ENCODE assay signal across 10 cellular contexts in genomic region chr10:79502561-79503309, GRCh38. TPM values are rescaled to one million over a fixed set of nuclear protein-coding genes. Genes with fewer than 3 reads are reported as not detected.
A peak's percentile ranks its signal among the peaks of the same experiment; 100 is the strongest.
DNase-seq lines count a peak whose midpoint lies in the region; ATAC-seq and TF ChIP-seq lines count a peak whose summit lies in the region.
"Had no signal": no experiment of that assay in that cellular context is flagged by ENCODE, and none has a peak within 500 bp of the region (broad histone marks: within the 10 kb centered on the region; RNA-seq: fewer than 3 reads in every experiment).

No MANE protein-coding gene starts in this region.

- H3K36me3 ChIP-seq in DND-41 (ENCODE audit: insufficient read depth, low read length) (no peaks in the 10 kb centered on the region), Loucy (ENCODE audit: insufficient read depth, low read length) (no peaks in the 10 kb centered on the region), MG63 (no peaks in the 10 kb centered on the region)

- H3K27me3 ChIP-seq in DND-41 (ENCODE audit: insufficient read depth, low read length, poor library complexity): peaks cover 14% of the 10 kb centered on the region
- no peaks in the 10 kb centered on the region for H3K27me3 ChIP-seq in Loucy (ENCODE audit: insufficient read depth, low read length, poor library complexity, severe bottlenecking)
- H3K27me3 ChIP-seq in MG63: no peaks in the 10 kb centered on the region

- H3K4me2 ChIP-seq in DND-41 (ENCODE audit: insufficient read depth, low read length): no peak overlapping the region
- H3K4me2 ChIP-seq in Loucy (ENCODE audit: low read depth, low read length, poor library complexity, severe bottlenecking): no peak overlapping the region

- H3K27ac ChIP-seq in DND-41 (ENCODE audit: low read length): no peak overlapping the region

- H2AFZ ChIP-seq in DND-41 (ENCODE audit: low read depth, low read length) (no peak overlapping the region), Loucy (ENCODE audit: low read length) (peak overlapping the region; percentile 35; the same call in 1 of the 2 replicates)

- H3K79me2 ChIP-seq in DND-41 (ENCODE audit: insufficient read depth, low read length): no peaks in the 10 kb centered on the region
- no peaks in the 10 kb centered on the region for H3K79me2 ChIP-seq in Loucy (ENCODE audit: insufficient read depth, low read length)

- H3K9me3 ChIP-seq in DND-41 (ENCODE audit: insufficient read depth, low read length, severe bottlenecking) (no peaks in the 10 kb centered on the region), Loucy (ENCODE audit: insufficient read depth, low read depth, low read length) (no peaks in the 10 kb centered on the region), MG63 (no peaks in the 10 kb centered on the region)

- DNase-seq in DND-41 (no peak), epithelial cell of esophagus (ENCODE audit: low read depth) (peak; percentile 21), osteocyte (ENCODE audit: extremely low spot score, unreplicated experiment) (no peak), MG63 (no peak), NOMO-1 treated with DMSO at 0.1 percent for 48 hours (lab: John Stamatoyannopoulos, UW; ENCODE audit: unreplicated experiment) (no peak)
- no peak for DNase-seq in activated CD4-positive, alpha-beta T cell treated with anti-CD3 and anti-CD28 coated beads, Interleukin-2, amount 10 ng/mL, durations not matched to agents 7 days and 5 days
- no peak for DNase-seq in central memory CD4-positive, alpha-beta T cell
- DNase-seq: activated CD4-positive, alpha-beta memory T cell treated with anti-CD3 and anti-CD28 coated beads, Interleukin-2, amount 10 ng/mL, durations not matched to agents 7 days and 5 days; KG1 had no signal

- peaks cover 26% of the 10 kb centered on the region for H3K4me1 Mint-ChIP-seq in osteocyte (ENCODE audit: unreplicated experiment)
- H3K4me1 Mint-ChIP-seq in activated CD4-positive, alpha-beta T cell treated with anti-CD3 and anti-CD28 coated beads, Interleukin-2, amount 10 ng/mL, durations not matched to agents 7 days and 5 days: peaks cover 14% of the 10 kb centered on the region

- H3K9me3 Mint-ChIP-seq in osteocyte (ENCODE audit: unreplicated experiment): no peaks in the 10 kb centered on the region
- no peaks in the 10 kb centered on the region for H3K9me3 Mint-ChIP-seq in activated CD4-positive, alpha-beta T cell treated with anti-CD3 and anti-CD28 coated beads, Interleukin-2, amount 10 ng/mL, durations not matched to agents 7 days and 5 days
- H3K9me3 Mint-ChIP-seq: activated CD4-positive, alpha-beta memory T cell treated with anti-CD3 and anti-CD28 coated beads, Interleukin-2, amount 10 ng/mL, durations not matched to agents 7 days and 5 days had no signal

- 0 out of 3 replicates have a peak, but pooled peaks have one; percentile 45 for ATAC-seq in DND-41 (ENCODE audit: insufficient read depth, low read depth)

- H3F3A ChIP-seq in Loucy (ENCODE audit: low read depth): no peaks in the 10 kb centered on the region

- peaks cover 13% of the 10 kb centered on the region for H3K27me3 Mint-ChIP-seq in osteocyte (ENCODE audit: unreplicated experiment)
- H3K27me3 Mint-ChIP-seq in activated CD4-positive, alpha-beta T cell treated with anti-CD3 and anti-CD28 coated beads, Interleukin-2, amount 10 ng/mL, durations not matched to agents 7 days and 5 days: peaks cover 27% of the 10 kb centered on the region

- no peak overlapping the region for H3K27ac Mint-ChIP-seq in osteocyte (ENCODE audit: unreplicated experiment)
- H3K27ac Mint-ChIP-seq in activated CD4-positive, alpha-beta T cell treated with anti-CD3 and anti-CD28 coated beads, Interleukin-2, amount 10 ng/mL, durations not matched to agents 7 days and 5 days: no peak overlapping the region
- H3K27ac Mint-ChIP-seq: activated CD4-positive, alpha-beta memory T cell treated with anti-CD3 and anti-CD28 coated beads, Interleukin-2, amount 10 ng/mL, durations not matched to agents 7 days and 5 days had no signal

- H3K4me3 ChIP-seq in DND-41 (ENCODE audit: low read depth in 1 of 2, low read length in 2 of 2): no peak overlapping the region
- H3K4me3 ChIP-seq in Loucy (ENCODE audit: low read length, poor library complexity, severe bottlenecking): no peak overlapping the region
- H3K4me3 ChIP-seq in epithelial cell of esophagus (ENCODE audit: low read length): no peak overlapping the region
- H3K4me3 ChIP-seq in MG63: no peak overlapping the region

- no peaks in the 10 kb centered on the region for H3K36me3 Mint-ChIP-seq in osteocyte (ENCODE audit: unreplicated experiment)
- no peaks in the 10 kb centered on the region for H3K36me3 Mint-ChIP-seq in activated CD4-positive, alpha-beta T cell treated with anti-CD3 and anti-CD28 coated beads, Interleukin-2, amount 10 ng/mL, durations not matched to agents 7 days and 5 days (ENCODE audit: low read depth)

- H3K4me1 ChIP-seq in DND-41 (ENCODE audit: insufficient read depth, low read length) (no peaks in the 10 kb centered on the region), Loucy (ENCODE audit: insufficient read depth, low read length, poor library complexity, severe bottlenecking) (peaks cover 7% of the 10 kb centered on the region)

- H3K9ac ChIP-seq in DND-41 (ENCODE audit: low read depth, low read length) (no peak overlapping the region), Loucy (ENCODE audit: low read depth, low read length, poor library complexity, severe bottlenecking) (no peak overlapping the region)

- peak; percentile 28 for TF ChIP-seq CTCF in DND-41 (IDR thresholded peaks at IDR 0.05; ENCODE audit: borderline replicate concordance, extremely low read depth, low read length, poor library complexity, severe bottlenecking)
- TF ChIP-seq CTCF in Loucy (conservative IDR thresholded peaks at IDR 0.05; ENCODE audit: low read length): peak; percentile 52; the same call in 1 of the 2 replicates
- TF ChIP-seq CTCF in epithelial cell of esophagus (IDR thresholded peaks at IDR 0.05; ENCODE audit: insufficient read depth, low read depth, low read length, missing control alignments): peak; percentile 49
- peak; percentile 59 for TF ChIP-seq CTCF in osteocyte (IDR thresholded peaks at IDR 0.05)

- POLR2A ChIA-PET in activated CD4-positive, alpha-beta T cell treated with anti-CD3 and anti-CD28 coated beads, Interleukin-2, amount 10 ng/mL, durations not matched to agents 7 days and 5 days (lab: Charles Lee): no interaction called here

- CTCF ChIA-PET in activated CD4-positive, alpha-beta T cell treated with anti-CD3 and anti-CD28 coated beads, Interleukin-2, amount 10 ng/mL, durations not matched to agents 7 days and 5 days (lab: Charles Lee): no interaction called here

- no peaks in the 10 kb centered on the region for H3K9me2 ChIP-seq in Loucy (replicated peaks; ENCODE audit: low read depth, low read length)

- H3K4me3 Mint-ChIP-seq in osteocyte (ENCODE audit: unreplicated experiment): no peak overlapping the region
- H3K4me3 Mint-ChIP-seq in activated CD4-positive, alpha-beta T cell treated with anti-CD3 and anti-CD28 coated beads, Interleukin-2, amount 10 ng/mL, durations not matched to agents 7 days and 5 days: no peak overlapping the region
- H3K4me3 Mint-ChIP-seq: activated CD4-positive, alpha-beta memory T cell treated with anti-CD3 and anti-CD28 coated beads, Interleukin-2, amount 10 ng/mL, durations not matched to agents 7 days and 5 days had no signal

- H4K20me1 ChIP-seq in DND-41 (ENCODE audit: insufficient read depth, low read length) (no peaks in the 10 kb centered on the region), Loucy (ENCODE audit: insufficient read depth, low read length, poor library complexity, severe bottlenecking) (no peaks in the 10 kb centered on the region)

RNA-seq across cellular contexts. Expression of gene EIF5AL1, which starts 9.6 kb away (rescaled TPM):
- 0.10 TPM in 1 of 2 replicates, not detected in the other for total RNA-seq in osteocyte
- 0.69 and 1.0 TPM in 2 replicates for total RNA-seq in MG63 (2014; rRNA removed; shearing (Covaris generic); ENCODE audit: low replicate concordance)
- under 1 TPM; 0.06 to 0.37 TPM for total RNA-seq in activated CD4-positive, alpha-beta T cell treated with anti-CD3 and anti-CD28 coated beads, Interleukin-2, amount 10 ng/mL, durations not matched to agents 7 days and 5 days

RNA-seq across cellular contexts. Expression of gene ZCCHC24, which starts 57.3 kb away (rescaled TPM):
- 85.7 and 88.3 TPM in 2 replicates for total RNA-seq in osteocyte
- 17.8 and 20.5 TPM in 2 replicates for total RNA-seq in MG63 (2014; rRNA removed; shearing (Covaris generic); ENCODE audit: low replicate concordance)
- total RNA-seq in activated CD4-positive, alpha-beta T cell treated with anti-CD3 and anti-CD28 coated beads, Interleukin-2, amount 10 ng/mL, durations not matched to agents 7 days and 5 days: under 1 TPM; 0.52 to 0.73 TPM

RNA-seq across cellular contexts. Expression of gene SFTPA2, which starts 57.5 kb away (rescaled TPM):
- total RNA-seq in osteocyte: not detected in 2 replicates
- total RNA-seq in MG63 (2014; rRNA removed; shearing (Covaris generic); ENCODE audit: low replicate concordance): not detected in 2 replicates
- total RNA-seq in activated CD4-positive, alpha-beta T cell treated with anti-CD3 and anti-CD28 coated beads, Interleukin-2, amount 10 ng/mL, durations not matched to agents 7 days and 5 days: not detected
- total RNA-seq: activated CD4-positive, alpha-beta memory T cell treated with anti-CD3 and anti-CD28 coated beads, Interleukin-2, amount 10 ng/mL, durations not matched to agents 7 days and 5 days had no signal

Comparison
In these comparisons a context has a peak if more than half of its experiments do, and no peak if none do; other contexts are left out.
1. RNA of gene ZCCHC24, which starts 57.3 kb away (total RNA-seq): 85.7 to 88.3 TPM in osteocyte and 17.8 to 20.5 TPM in MG63; 0.52 to 0.73 TPM in activated CD4-positive, alpha-beta T cell treated with anti-CD3 and anti-CD28 coated beads, Interleukin-2, amount 10 ng/mL, durations not matched to agents 7 days and 5 days; every median in the first group is over 10 times any median in the second.
2. Peak in every context shown above with its lines, with median percentiles within 50 percentile points of each other: CTCF ChIP-seq.